8 cellular contexts compared by ENCODE assay signal in the genomic region with DNA sequence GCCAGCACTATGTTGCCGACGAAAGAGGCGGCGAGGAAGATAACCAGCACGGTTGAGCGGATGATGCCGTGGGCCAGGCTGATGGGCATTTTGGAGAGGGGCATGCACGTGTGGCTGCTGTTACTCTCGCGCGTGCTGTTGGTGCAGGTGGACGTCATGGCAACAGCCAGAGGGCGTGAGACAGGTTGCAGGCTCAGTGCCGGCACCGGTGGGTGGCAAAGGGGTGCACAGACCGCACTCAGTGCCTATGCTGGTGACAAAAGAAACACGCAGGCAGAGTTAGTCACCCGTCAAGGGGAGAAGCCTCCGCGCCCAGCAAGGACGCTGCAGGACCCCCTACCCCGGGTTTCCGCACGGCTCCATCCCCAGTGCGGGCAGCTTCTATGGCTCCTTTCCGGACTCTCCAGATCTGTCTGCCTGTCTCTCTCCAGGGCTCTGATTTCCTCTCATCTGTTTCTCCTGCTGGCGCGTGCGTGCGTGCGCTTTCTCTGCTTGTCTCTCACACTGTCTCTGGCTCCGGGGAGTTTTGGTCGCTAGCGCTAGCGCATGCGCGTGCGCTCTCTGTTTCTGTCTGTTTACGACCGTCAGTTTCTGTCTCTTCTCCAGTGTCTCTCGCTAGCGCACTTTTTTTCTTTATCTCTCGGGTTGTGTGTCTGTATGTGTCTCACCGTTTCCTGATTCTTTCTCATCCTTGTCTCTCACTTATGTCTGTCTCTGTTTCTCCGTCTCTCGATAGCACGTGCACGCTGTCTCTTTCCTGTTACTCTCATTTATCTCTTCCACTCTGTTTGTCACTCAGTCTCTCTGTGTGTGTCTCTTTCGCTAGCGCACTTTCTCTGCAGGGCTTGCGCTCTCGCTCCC. TPM values are rescaled to one million over a fixed set of nuclear protein-coding genes. Genes with fewer than 3 reads are reported as not detected.
DNase-seq lines count a peak whose midpoint lies in the region; ATAC-seq and FAIRE-seq lines count a peak whose summit lies in the region.

No MANE protein-coding gene starts in this region.

- FAIRE-seq in RCC 7860 (lab: Jason Lieb, UNC) = no peak

- ATAC-seq in GM19467 (IDR thresholded peaks at IDR 0.05; ENCODE audit: unreplicated experiment) = peak; percentile 79
- peak; percentile 69 for ATAC-seq in HG03571 (IDR thresholded peaks at IDR 0.05; ENCODE audit: unreplicated experiment)

- DNase-seq in DMS53 (lab: John Stamatoyannopoulos, UW) (peak; percentile 81), T-helper 2 cell (peak in 4 of 5 experiments; percentile 8 to 78 (median 23)), dermis blood vessel endothelial cell (peak; percentile 19), lung microvascular endothelial cell (ENCODE audit: low read depth in 2 of 2) (peak; percentile 34 to 46), stromal cell of bone marrow (ENCODE audit: low read depth) (peak; percentile 3), RCC 7860 (ENCODE audit: low spot score) (no peak)

RNA-seq across cellular contexts. Expression of a gene that starts 2.0 kb away (rescaled TPM):
- total RNA-seq in dermis blood vessel endothelial cell = not detected in 2 replicates
- not detected in 2 replicates for total RNA-seq in lung microvascular endothelial cell
